In genomic region chr2:134229540-134229939, GRCh38 we compare ENCODE assay signal across 19 cellular contexts.
"Had no signal": no experiment of that assay in that cellular context is flagged by ENCODE, and none has a peak within 500 bp of the region (broad histone marks: within the 10 kb centered on the region; RNA-seq: fewer than 3 reads in every experiment).

No MANE protein-coding gene starts in this region.

- H3K4me1 ChIP-seq: gastrocnemius medialis had no signal

- H3K27ac Mint-ChIP-seq: activated CD8-positive, alpha-beta T cell treated with anti-CD3 and anti-CD28 coated beads for 36 hours; activated T-cell treated with anti-CD3 and anti-CD28 coated beads, Interleukin-2, amount 50 U/mL, for 72 hours; nephron; stimulated activated effector memory CD8-positive, alpha-beta T cell treated with anti-CD3 and anti-CD28 coated beads, Interleukin-12 subunit alpha, Interleukin-12 subunit beta, amount 100 ng/mL, for 72 hours had no signal

- H3K36me3 Mint-ChIP-seq: stimulated activated effector memory CD8-positive, alpha-beta T cell treated with anti-CD3 and anti-CD28 coated beads, Interleukin-12 subunit alpha, Interleukin-12 subunit beta, amount 100 ng/mL, for 72 hours had no signal

- H3K27me3 ChIP-seq: dorsolateral prefrontal cortex, gastrocnemius medialis, heart right ventricle, tibial nerve, uterus had no signal

- ATAC-seq: activated CD8-positive, alpha-beta T cell treated with anti-CD3 and anti-CD28 coated beads for 36 hours; activated T-cell treated with anti-CD3 and anti-CD28 coated beads, Interleukin-2, amount 50 U/mL, for 72 hours; gastrocnemius medialis; heart right ventricle; left lobe of liver; mucosa of descending colon; stimulated activated effector memory CD8-positive, alpha-beta T cell treated with anti-CD3 and anti-CD28 coated beads, Interleukin-12 subunit alpha, Interleukin-12 subunit beta, amount 100 ng/mL, for 72 hours had no signal

- H3K27me3 Mint-ChIP-seq: activated CD8-positive, alpha-beta T cell treated with anti-CD3 and anti-CD28 coated beads for 36 hours had no signal

- H3K4me3 ChIP-seq: dorsolateral prefrontal cortex, gastrocnemius medialis, heart right ventricle, mucosa of descending colon, tibial nerve, uterus had no signal

- H3K9me3 ChIP-seq: gastrocnemius medialis, uterus had no signal

- H3K4me3 Mint-ChIP-seq: activated CD8-positive, alpha-beta T cell treated with anti-CD3 and anti-CD28 coated beads for 36 hours; activated T-cell treated with anti-CD3 and anti-CD28 coated beads, Interleukin-2, amount 50 U/mL, for 72 hours; nephron; stimulated activated effector memory CD8-positive, alpha-beta T cell treated with anti-CD3 and anti-CD28 coated beads, Interleukin-12 subunit alpha, Interleukin-12 subunit beta, amount 100 ng/mL, for 72 hours had no signal

- H3K36me3 ChIP-seq: gastrocnemius medialis, heart right ventricle, tibial nerve, uterus had no signal

- H3K27ac ChIP-seq: dorsolateral prefrontal cortex, gastrocnemius medialis, heart right ventricle, tibial nerve, uterus had no signal

- DNase-seq: activated CD8-positive, alpha-beta T cell treated with anti-CD3 and anti-CD28 coated beads for 36 hours; activated T-cell treated with anti-CD3 and anti-CD28 coated beads, Interleukin-2, amount 50 U/mL, for 72 hours; dorsolateral prefrontal cortex; erythroblast; gastrocnemius medialis; heart right ventricle; islet precursor cell; mucosa of descending colon; nucleus accumbens; posterior cingulate gyrus; retina; stimulated activated CD4-positive, alpha-beta T cell treated with anti-CD3 and anti-CD28 coated beads, Interleukin-12 subunit alpha, Interleukin-12 subunit beta, amount 100 ng/mL, for 4 hours; substantia nigra; T-helper 9 cell; uterus had no signal
